In genomic region chr3:123702720-123703119, GRCh38 we compare ENCODE assay signal across 14 cellular contexts.
"Had no signal": no experiment of that assay in that cellular context is flagged by ENCODE, and none has a peak within 500 bp of the region (broad histone marks: within the 10 kb centered on the region; RNA-seq: fewer than 3 reads in every experiment).

No MANE protein-coding gene starts in this region.

- DNase-seq: central memory CD4-positive, alpha-beta T cell; effector CD8-positive, alpha-beta T cell; spleen; T-helper 1 cell had no signal

- H3K27me3 Mint-ChIP-seq: stimulated activated naive CD8-positive, alpha-beta T cell treated with anti-CD3 and anti-CD28 coated beads, Interleukin-15, Interleukin-2, amounts not matched to agents 100 ng/mL and 50 ng/mL, for 24 hours had no signal

- H3K4me3 ChIP-seq: adrenal gland, hepatocyte, suprapubic skin had no signal

- H3K27ac Mint-ChIP-seq: activated T-cell treated with anti-CD3 and anti-CD28 coated beads, Interleukin-2, amount 50 U/mL, for 24 hours; activated T-helper 17 cell treated with anti-CD3 and anti-CD28 coated beads, Interleukin-2, amount 50 U/mL, for 72 hours; stimulated activated naive CD8-positive, alpha-beta T cell treated with anti-CD3 and anti-CD28 coated beads, Interleukin-15, Interleukin-2, amounts not matched to agents 100 ng/mL and 50 ng/mL, for 24 hours; type B pancreatic cell had no signal

- H3K27ac ChIP-seq: adrenal gland, foreskin keratinocyte, hepatocyte, suprapubic skin had no signal

- H3K4me1 ChIP-seq: adrenal gland, foreskin keratinocyte, suprapubic skin had no signal

- H3K27me3 ChIP-seq: adrenal gland, foreskin keratinocyte, hepatocyte, spleen, suprapubic skin had no signal

- H3K4me1 Mint-ChIP-seq: activated T-helper 17 cell treated with anti-CD3 and anti-CD28 coated beads, Interleukin-2, amount 50 U/mL, for 72 hours had no signal

- H3K9me3 Mint-ChIP-seq: activated naive CD4-positive, alpha-beta T cell treated with anti-CD3 and anti-CD28 coated beads, Interleukin-2, amount 50 U/mL, for 72 hours; activated T-cell treated with anti-CD3 and anti-CD28 coated beads, Interleukin-2, amount 50 U/mL, for 24 hours; activated T-helper 17 cell treated with anti-CD3 and anti-CD28 coated beads, Interleukin-2, amount 50 U/mL, for 72 hours; stimulated activated naive CD8-positive, alpha-beta T cell treated with anti-CD3 and anti-CD28 coated beads, Interleukin-15, Interleukin-2, amounts not matched to agents 100 ng/mL and 50 ng/mL, for 24 hours; type B pancreatic cell; WTC11 had no signal

- H3K9me3 ChIP-seq: adrenal gland, spleen, suprapubic skin had no signal

- H3K36me3 ChIP-seq: adrenal gland, spleen, suprapubic skin had no signal

- H3K4me3 Mint-ChIP-seq: activated T-cell treated with anti-CD3 and anti-CD28 coated beads, Interleukin-2, amount 50 U/mL, for 24 hours; activated T-helper 17 cell treated with anti-CD3 and anti-CD28 coated beads, Interleukin-2, amount 50 U/mL, for 72 hours; stimulated activated naive CD8-positive, alpha-beta T cell treated with anti-CD3 and anti-CD28 coated beads, Interleukin-15, Interleukin-2, amounts not matched to agents 100 ng/mL and 50 ng/mL, for 24 hours; type B pancreatic cell; WTC11 had no signal

- H3K36me3 Mint-ChIP-seq: activated naive CD4-positive, alpha-beta T cell treated with anti-CD3 and anti-CD28 coated beads, Interleukin-2, amount 50 U/mL, for 72 hours; type B pancreatic cell; WTC11 had no signal
